Comparison of ENCODE assay signal across 28 cellular contexts in the genomic region with DNA sequence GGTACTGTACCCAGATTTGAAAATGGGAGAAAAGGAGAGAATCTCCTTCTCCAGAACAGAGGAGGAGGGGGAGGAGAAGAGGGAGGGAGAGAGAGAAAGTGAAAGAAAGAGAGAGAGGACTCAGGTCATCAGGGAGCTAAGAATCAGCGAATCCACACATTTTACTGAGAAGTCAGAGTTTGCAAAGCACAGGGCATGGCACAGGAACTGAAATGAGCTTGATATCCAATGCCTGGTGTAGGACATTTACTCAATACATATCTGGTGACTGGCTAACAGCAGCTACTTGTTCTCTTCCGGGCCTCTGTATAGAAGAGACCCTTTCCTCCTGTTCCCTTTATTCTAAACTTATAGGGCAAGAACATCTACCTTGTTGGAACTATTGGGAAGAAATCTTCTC.
"Had no signal": no experiment of that assay in that cellular context is flagged by ENCODE, and none has a peak within 500 bp of the region (broad histone marks: within the 10 kb centered on the region; RNA-seq: fewer than 3 reads in every experiment).

No MANE protein-coding gene starts in this region.

- H3K27ac Mint-ChIP-seq: activated B cell treated with CpG ODN at 0.5 μM for 24 hours; activated CD4-positive, alpha-beta T cell treated with anti-CD3 and anti-CD28 coated beads for 36 hours; activated naive CD4-positive, alpha-beta T cell treated with anti-CD3 and anti-CD28 coated beads for 36 hours; activated naive CD8-positive, alpha-beta T cell treated with anti-CD3 and anti-CD28 coated beads for 36 hours; brain; memory B cell; naive thymus-derived CD8-positive, alpha-beta T cell; stimulated activated naive B cell treated with anti-CD40 and anti-IgM and Interleukin-4, amounts not matched to agents 10 μg/mL and 1 μg/mL and 100 μg/mL, for 72 hours had no signal

- H3K27ac ChIP-seq: ascending aorta, coronary artery, gastrocnemius medialis, pancreas, prostate gland, sigmoid colon, stomach, tibial artery, upper lobe of right lung had no signal

- DNase-seq: activated B cell treated with CpG ODN at 0.5 μM for 24 hours; activated CD4-positive, alpha-beta T cell treated with anti-CD3 and anti-CD28 coated beads for 36 hours; activated CD4-positive, alpha-beta T cell treated with anti-CD3 and anti-CD28 coated beads, Interleukin-2, amount 50 U/mL, for 4 hours; activated effector memory CD4-positive, alpha-beta T cell treated with Interleukin-2 at 50 U/mL for 16 hours; activated naive CD4-positive, alpha-beta T cell treated with anti-CD3 and anti-CD28 coated beads for 36 hours; activated naive CD8-positive, alpha-beta T cell treated with anti-CD3 and anti-CD28 coated beads for 36 hours; gastrocnemius medialis; glutamatergic neuron; kidney; left colon; midbrain; naive thymus-derived CD8-positive, alpha-beta T cell; nucleus accumbens; pancreas; retina; sigmoid colon; small intestine; stimulated activated naive B cell treated with anti-CD40 and anti-IgM and Interleukin-4, amounts not matched to agents 10 μg/mL and 1 μg/mL and 100 μg/mL, for 72 hours; stomach; T-helper 1 cell; tibial artery; upper lobe of right lung had no signal

- H3K4me3 Mint-ChIP-seq: activated B cell treated with CpG ODN at 0.5 μM for 24 hours; activated CD4-positive, alpha-beta T cell treated with anti-CD3 and anti-CD28 coated beads for 36 hours; activated naive CD4-positive, alpha-beta T cell treated with anti-CD3 and anti-CD28 coated beads for 36 hours; activated naive CD8-positive, alpha-beta T cell treated with anti-CD3 and anti-CD28 coated beads for 36 hours; brain; memory B cell; naive thymus-derived CD8-positive, alpha-beta T cell; neural crest cell; stimulated activated naive B cell treated with anti-CD40 and anti-IgM and Interleukin-4, amounts not matched to agents 10 μg/mL and 1 μg/mL and 100 μg/mL, for 72 hours had no signal

- H3K27me3 Mint-ChIP-seq: activated B cell treated with CpG ODN at 0.5 μM for 24 hours; activated CD4-positive, alpha-beta T cell treated with anti-CD3 and anti-CD28 coated beads for 36 hours; activated naive CD8-positive, alpha-beta T cell treated with anti-CD3 and anti-CD28 coated beads for 36 hours; memory B cell; stimulated activated naive B cell treated with anti-CD40 and anti-IgM and Interleukin-4, amounts not matched to agents 10 μg/mL and 1 μg/mL and 100 μg/mL, for 72 hours had no signal

- H3K36me3 ChIP-seq: ascending aorta, gastrocnemius medialis, pancreas, prostate gland, sigmoid colon, stomach, tibial artery, upper lobe of right lung had no signal

- H3K4me1 Mint-ChIP-seq: activated B cell treated with CpG ODN at 0.5 μM for 24 hours; activated naive CD8-positive, alpha-beta T cell treated with anti-CD3 and anti-CD28 coated beads for 36 hours; memory B cell; neural crest cell; stimulated activated naive B cell treated with anti-CD40 and anti-IgM and Interleukin-4, amounts not matched to agents 10 μg/mL and 1 μg/mL and 100 μg/mL, for 72 hours had no signal

- H3K36me3 Mint-ChIP-seq: brain; memory B cell; stimulated activated naive B cell treated with anti-CD40 and anti-IgM and Interleukin-4, amounts not matched to agents 10 μg/mL and 1 μg/mL and 100 μg/mL, for 72 hours had no signal

- H3K27me3 ChIP-seq: ascending aorta, gastrocnemius medialis, pancreas, sigmoid colon, stomach, tibial artery, upper lobe of right lung had no signal

- H3K4me1 ChIP-seq: ascending aorta, gastrocnemius medialis, pancreas, prostate gland, sigmoid colon, tibial artery, upper lobe of right lung had no signal

- H3K4me3 ChIP-seq: ascending aorta, coronary artery, gastrocnemius medialis, pancreas, prostate gland, sigmoid colon, stomach, tibial artery, upper lobe of right lung had no signal

- H3K9me3 ChIP-seq: gastrocnemius medialis, pancreas, prostate gland, upper lobe of right lung had no signal
